ENCODE assay signal across 1 cellular context in the genomic region with DNA sequence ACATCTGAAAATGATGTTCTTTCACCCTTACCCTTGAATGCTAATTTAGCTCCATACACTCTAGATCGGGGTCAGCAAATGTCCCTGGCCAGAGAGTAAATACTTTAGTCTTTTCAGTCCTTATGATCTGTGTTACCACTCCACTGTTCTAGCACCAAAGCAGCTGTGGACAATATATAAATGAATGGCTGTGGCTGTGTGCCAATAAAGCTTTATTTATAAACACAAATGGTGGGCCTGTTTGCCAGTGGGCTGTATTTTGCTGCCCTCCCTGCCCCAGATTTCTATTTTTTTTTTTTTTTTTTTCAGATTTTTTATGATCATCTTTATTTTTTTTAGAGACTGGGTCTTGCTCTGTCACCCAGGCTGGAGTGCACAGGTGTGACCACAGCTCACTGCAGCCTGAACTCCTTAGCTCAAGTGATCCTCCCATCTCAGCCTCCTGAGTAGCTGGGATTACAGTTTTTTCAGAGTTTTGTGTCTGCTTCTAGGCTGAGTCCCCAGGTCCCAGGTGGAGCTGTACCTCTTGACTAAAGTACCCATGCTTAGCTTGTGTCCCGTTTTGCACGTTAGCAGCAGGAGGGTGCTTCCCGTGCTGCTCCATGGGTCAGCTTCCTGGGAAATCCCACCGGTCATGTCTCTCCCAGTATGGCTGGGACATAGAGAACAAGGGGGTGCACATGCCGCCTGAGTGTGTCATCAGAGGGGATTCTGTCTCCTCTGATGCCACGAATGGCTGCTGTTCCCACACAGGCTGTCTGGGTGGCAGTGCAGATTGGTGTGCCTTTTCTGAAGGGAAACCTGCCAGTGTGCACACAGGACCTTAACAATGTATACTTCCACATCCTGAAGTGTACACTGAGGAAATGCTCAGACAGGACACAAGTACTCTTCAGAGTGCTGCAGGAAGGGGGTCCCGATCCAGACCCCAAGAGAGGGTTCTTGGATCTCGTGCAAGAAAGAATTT.
TF ChIP-seq lines count a peak whose summit lies in the region.

No MANE protein-coding gene starts in this region.

TF ChIP-seq in GM12878, 131 proteins besides CTCF, POLR2A, EP300 and RAD21:
- TF ChIP-seq JUNB (IDR thresholded peaks at IDR 0.05) (no peak), ZBED1 (IDR thresholded peaks at IDR 0.05; ENCODE audit: borderline replicate concordance) (no peak)
- TF ChIP-seq, protein P1, sequence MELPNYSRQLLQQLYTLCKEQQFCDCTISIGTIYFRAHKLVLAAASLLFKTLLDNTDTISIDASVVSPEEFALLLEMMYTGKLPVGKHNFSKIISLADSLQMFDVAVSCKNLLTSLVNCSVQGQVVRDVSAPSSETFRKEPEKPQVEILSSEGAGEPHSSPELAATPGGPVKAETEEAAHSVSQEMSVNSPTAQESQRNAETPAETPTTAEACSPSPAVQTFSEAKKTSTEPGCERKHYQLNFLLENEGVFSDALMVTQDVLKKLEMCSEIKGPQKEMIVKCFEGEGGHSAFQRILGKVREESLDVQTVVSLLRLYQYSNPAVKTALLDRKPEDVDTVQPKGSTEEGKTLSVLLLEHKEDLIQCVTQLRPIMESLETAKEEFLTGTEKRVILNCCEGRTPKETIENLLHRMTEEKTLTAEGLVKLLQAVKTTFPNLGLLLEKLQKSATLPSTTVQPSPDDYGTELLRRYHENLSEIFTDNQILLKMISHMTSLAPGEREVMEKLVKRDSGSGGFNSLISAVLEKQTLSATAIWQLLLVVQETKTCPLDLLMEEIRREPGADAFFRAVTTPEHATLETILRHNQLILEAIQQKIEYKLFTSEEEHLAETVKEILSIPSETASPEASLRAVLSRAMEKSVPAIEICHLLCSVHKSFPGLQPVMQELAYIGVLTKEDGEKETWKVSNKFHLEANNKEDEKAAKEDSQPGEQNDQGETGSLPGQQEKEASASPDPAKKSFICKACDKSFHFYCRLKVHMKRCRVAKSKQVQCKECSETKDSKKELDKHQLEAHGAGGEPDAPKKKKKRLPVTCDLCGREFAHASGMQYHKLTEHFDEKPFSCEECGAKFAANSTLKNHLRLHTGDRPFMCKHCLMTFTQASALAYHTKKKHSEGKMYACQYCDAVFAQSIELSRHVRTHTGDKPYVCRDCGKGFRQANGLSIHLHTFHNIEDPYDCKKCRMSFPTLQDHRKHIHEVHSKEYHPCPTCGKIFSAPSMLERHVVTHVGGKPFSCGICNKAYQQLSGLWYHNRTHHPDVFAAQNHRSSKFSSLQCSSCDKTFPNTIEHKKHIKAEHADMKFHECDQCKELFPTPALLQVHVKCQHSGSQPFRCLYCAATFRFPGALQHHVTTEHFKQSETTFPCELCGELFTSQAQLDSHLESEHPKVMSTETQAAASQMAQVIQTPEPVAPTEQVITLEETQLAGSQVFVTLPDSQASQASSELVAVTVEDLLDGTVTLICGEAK (IDR thresholded peaks at IDR 0.05; ENCODE audit: borderline replicate concordance): peak; percentile 64
